In the genomic region with DNA sequence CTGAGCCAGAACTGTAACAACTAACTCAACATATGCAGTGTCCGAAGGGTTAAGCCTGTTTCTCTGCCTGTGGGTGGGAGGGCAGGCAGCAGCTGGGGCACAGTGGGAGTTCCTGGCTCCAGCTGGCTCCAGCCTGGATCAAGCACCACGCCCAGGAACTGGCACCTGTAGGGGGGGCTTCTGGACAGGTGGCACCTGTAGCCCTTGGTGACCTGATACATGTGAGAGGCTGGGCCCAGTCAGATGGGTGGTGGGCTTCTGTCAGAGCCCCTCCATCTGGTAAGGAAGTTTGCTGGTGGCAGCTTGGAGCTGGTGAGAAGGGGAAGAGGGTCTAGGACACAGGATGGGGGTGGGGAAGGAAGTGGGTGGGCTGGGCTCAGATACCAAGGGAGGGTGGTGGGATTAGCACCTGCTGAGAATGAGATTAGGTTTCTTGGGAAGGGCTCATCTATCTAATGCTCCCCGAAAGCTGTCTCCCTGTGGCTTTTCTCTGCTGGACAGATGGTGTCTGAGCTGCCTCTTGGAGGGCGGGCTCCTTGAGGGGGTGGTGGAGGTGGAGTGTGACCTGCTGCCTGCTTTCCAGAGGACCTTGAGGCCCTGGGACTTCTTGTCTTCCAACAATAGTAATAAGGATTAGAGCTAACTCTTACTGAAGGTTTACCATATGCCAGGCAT, we compare ENCODE assay signal across 9 cellular contexts. TPM values are rescaled to one million over a fixed set of nuclear protein-coding genes. Genes with fewer than 3 reads are reported as not detected.
DNase-seq lines count a peak whose midpoint lies in the region; ATAC-seq lines count a peak whose summit lies in the region.
"Had no signal": no experiment of that assay in that cellular context is flagged by ENCODE, and none has a peak within 500 bp of the region (broad histone marks: within the 10 kb centered on the region; RNA-seq: fewer than 3 reads in every experiment).

No MANE protein-coding gene starts in this region.

- H3K4me3 Mint-ChIP-seq in activated naive CD8-positive, alpha-beta T cell = peak overlapping the region; percentile 23
- H3K4me3 Mint-ChIP-seq in naive thymus-derived CD8-positive, alpha-beta T cell = no peak overlapping the region

- peaks cover 9% of the 10 kb centered on the region for H3K36me3 Mint-ChIP-seq in activated naive CD8-positive, alpha-beta T cell
- peaks cover 0 to 55% (median 12%) of the 10 kb centered on the region in 3 donors for H3K36me3 Mint-ChIP-seq in naive thymus-derived CD8-positive, alpha-beta T cell

- POLR2A ChIA-PET in naive thymus-derived CD8-positive, alpha-beta T cell (lab: Charles Lee) = interaction anchor here (0.8 kb wide), 1 partner anchor 10 kb away, joined by 3 read pairs; no protein-coding TSS in a partner anchor

- H3K27me3 Mint-ChIP-seq in activated naive CD8-positive, alpha-beta T cell = no peaks in the 10 kb centered on the region
- no peaks in the 10 kb centered on the region for H3K27me3 Mint-ChIP-seq in naive thymus-derived CD8-positive, alpha-beta T cell

- H3K4me1 Mint-ChIP-seq in activated naive CD8-positive, alpha-beta T cell (ENCODE audit: low read depth) = peaks cover 56% of the 10 kb centered on the region
- peaks cover 30 to 68% (median 47%) of the 10 kb centered on the region in 4 donors for H3K4me1 Mint-ChIP-seq in naive thymus-derived CD8-positive, alpha-beta T cell

- ATAC-seq in naive thymus-derived CD8-positive, alpha-beta T cell = no peak
- no peak for ATAC-seq in HG03342 (IDR thresholded peaks at IDR 0.05; ENCODE audit: unreplicated experiment)
- ATAC-seq in GM18867 (IDR thresholded peaks at IDR 0.05; ENCODE audit: unreplicated experiment) = no peak

- DNase-seq in D341Med (ENCODE audit: low spot score) (peak; percentile 90), NCI-H1092 treated with DMSO at 0.1 percent for 48 hours (lab: John Stamatoyannopoulos, UW) (peak; percentile 16), SIG-M5 (lab: John Stamatoyannopoulos, UW) (no peak), NCI-H526 treated with DMSO at 0.1 percent for 48 hours (lab: John Stamatoyannopoulos, UW) (no peak)
- DNase-seq in naive thymus-derived CD8-positive, alpha-beta T cell = no peak

- no peaks in the 10 kb centered on the region for H3K9me3 Mint-ChIP-seq in activated naive CD8-positive, alpha-beta T cell (ENCODE audit: low read depth)
- H3K9me3 Mint-ChIP-seq in naive thymus-derived CD8-positive, alpha-beta T cell = no peaks in the 10 kb centered on the region

- peak overlapping the region; percentile 76 for H3K27ac Mint-ChIP-seq in activated naive CD8-positive, alpha-beta T cell
- H3K27ac Mint-ChIP-seq in naive thymus-derived CD8-positive, alpha-beta T cell = peak overlapping the region; percentile 55 to 88 (median 74)

RNA-seq across cellular contexts. Expression of gene BCL2L1, which starts 28.5 kb away (rescaled TPM):
- 10 to 100 TPM; 14.8 to 17.7 TPM for total RNA-seq in naive thymus-derived CD8-positive, alpha-beta T cell
- 10 to 100 TPM in 1 of 3 donors, 1 to 10 TPM in 2; 8.0 to 15.4 (median 8.2) TPM for polyA plus RNA-seq in naive thymus-derived CD8-positive, alpha-beta T cell

RNA-seq across cellular contexts. Expression of gene TPX2, which starts 45.0 kb away (rescaled TPM):
- under 1 TPM; 0.16 to 0.22 TPM for total RNA-seq in naive thymus-derived CD8-positive, alpha-beta T cell
- polyA plus RNA-seq in naive thymus-derived CD8-positive, alpha-beta T cell = under 1 TPM in 2 of 3 donors, not detected in 1; 0.30 to 0.50 TPM

RNA-seq across cellular contexts. Expression of gene COX4I2, which starts 56.4 kb away (rescaled TPM):
- not detected for total RNA-seq in naive thymus-derived CD8-positive, alpha-beta T cell
- not detected for polyA plus RNA-seq in naive thymus-derived CD8-positive, alpha-beta T cell
- total RNA-seq: glomerular endothelial cell had no signal

Comparison
In these comparisons a context has a peak if more than half of its experiments do, and no peak if none do; other contexts are left out.
1. DNase-seq: peak in D341Med (single experiment) and NCI-H1092 treated with DMSO at 0.1 percent for 48 hours (single experiment); none in naive thymus-derived CD8-positive, alpha-beta T cell (0 of 10), SIG-M5 (single experiment) and NCI-H526 treated with DMSO at 0.1 percent for 48 hours (single experiment).